ENCODE assay signal across 8 cellular contexts in genomic region chr3:183253364-183253960, GRCh38. TPM values are rescaled to one million over a fixed set of nuclear protein-coding genes. Genes with fewer than 3 reads are reported as not detected.
DNase-seq lines count a peak whose midpoint lies in the region; ATAC-seq and TF ChIP-seq lines count a peak whose summit lies in the region.

No MANE protein-coding gene starts in this region.

- H4K20me1 ChIP-seq in GM23248 (ENCODE audit: insufficient read depth): no peaks in the 10 kb centered on the region

- TF ChIP-seq CTCF in cardiac fibroblast (IDR thresholded peaks at IDR 0.05; ENCODE audit: low read depth, low read length): no peak

- H3K9ac ChIP-seq in GM23248: peak overlapping the region; percentile 66
- H3K9ac ChIP-seq in iPS-20b (ENCODE audit: low read depth, low read length): peak overlapping the region; percentile 78; the same call in 1 of the 2 replicates

- ATAC-seq in GM18520 (IDR thresholded peaks at IDR 0.05; ENCODE audit: unreplicated experiment): no peak
- ATAC-seq in GM18519 (IDR thresholded peaks at IDR 0.05; ENCODE audit: low FRiP score, unreplicated experiment): no peak

- 1% methylated on average over 44 to 48 of the region's 48 CpGs for WGBS in GM23248 (ENCODE audit: low coverage in 1 of 2, low lambda C conversion rate in 2 of 2, missing lambda C conversion rate in 2 of 2), 2 experiments

- no peaks in the 10 kb centered on the region for H3K36me3 ChIP-seq in GM23248 (ENCODE audit: low read depth)
- peaks cover 3% of the 10 kb centered on the region; the same call in 1 of the 2 replicates for H3K36me3 ChIP-seq in SJCRH30
- no peaks in the 10 kb centered on the region for H3K36me3 ChIP-seq in iPS-20b (ENCODE audit: insufficient read depth, low read depth, low read length)

- H3K9me3 ChIP-seq in GM23248 (ENCODE audit: low read depth) (no peaks in the 10 kb centered on the region), SJCRH30 (replicated peaks) (no peaks in the 10 kb centered on the region), iPS-20b (ENCODE audit: insufficient read depth, low read depth, low read length) (no peaks in the 10 kb centered on the region)

- H3K4me1 ChIP-seq in GM23248 (ENCODE audit: insufficient read depth) (no peaks in the 10 kb centered on the region), SJCRH30 (no peaks in the 10 kb centered on the region; the same call in 1 of the 2 replicates), iPS-20b (ENCODE audit: insufficient read depth, low read length) (peaks cover 11% of the 10 kb centered on the region)

- H3F3A ChIP-seq in GM23248 (ENCODE audit: insufficient read depth): 0 out of 2 replicates have a peak, but pooled peaks cover 4% of the 10 kb centered on the region

- H3K27me3 ChIP-seq in GM23248 (replicated peaks; ENCODE audit: insufficient read depth) (no peaks in the 10 kb centered on the region), SJCRH30 (no peaks in the 10 kb centered on the region; the same call in 1 of the 2 replicates), iPS-20b (ENCODE audit: insufficient read depth, low read length) (peaks cover 43% of the 10 kb centered on the region)

- H3K9me2 ChIP-seq in GM23248 (ENCODE audit: insufficient read depth): no peaks in the 10 kb centered on the region

- no peaks in the 10 kb centered on the region for H3K79me2 ChIP-seq in GM23248 (ENCODE audit: insufficient read depth)

- no peak overlapping the region for H3K27ac ChIP-seq in GM23248
- H3K27ac ChIP-seq in SJCRH30: peak overlapping the region; percentile 75
- no peak overlapping the region for H3K27ac ChIP-seq in iPS-20b (ENCODE audit: low read length)

- peak overlapping the region; percentile 97 for H3K4me2 ChIP-seq in GM23248 (ENCODE audit: unreplicated experiment)

- DNase-seq in AG08396 (ENCODE audit: low spot score) (peak; percentile 54), GM23248 (peak; percentile 74), SJCRH30 (peak; percentile 47 to 58), cardiac fibroblast (ENCODE audit: low read depth in 2 of 2) (peak; percentile 73 to 76), skeletal muscle cell (ENCODE audit: low read depth) (no peak)

- in situ Hi-C loops in GM23248 (cut with MboI): no loop called here

- H3K4me3 ChIP-seq in GM23248 (peak overlapping the region; percentile 84), SJCRH30 (peak overlapping the region; percentile 88), cardiac fibroblast (replicated peaks in 1 of 2; ENCODE audit: low read depth in 2 of 2, low read length in 2 of 2) (peak overlapping the region; percentile 80 to 83), iPS-20b (ENCODE audit: low read length) (peak overlapping the region; percentile 72), skeletal muscle cell (ENCODE audit: low read depth, low read length) (peak overlapping the region; percentile 79)

- peak overlapping the region; percentile 93 for H2AFZ ChIP-seq in GM23248

RNA-seq across cellular contexts. Expression of gene B3GNT5, which starts 0.4 kb away (rescaled TPM):
- total RNA-seq in GM23248 (2014; rRNA removed; shearing (Covaris generic)): 1.3 and 2.7 TPM in 2 replicates
- 1.8 TPM in 2 replicates for polyA plus RNA-seq in GM23248 (2016; fragmentation: Nextera tagmentation; extraction: Ambion mirVana)
- total RNA-seq in SJCRH30 (2014; rRNA removed; shearing (Covaris generic)): 16.5 and 19.7 TPM in 2 replicates
